11 cellular contexts compared by ENCODE assay signal in genomic region chr1:79982218-79982617, GRCh38.
DNase-seq lines count a peak whose midpoint lies in the region; ATAC-seq and TF ChIP-seq lines count a peak whose summit lies in the region.
"Had no signal": no experiment of that assay in that cellular context is flagged by ENCODE, and none has a peak within 500 bp of the region (broad histone marks: within the 10 kb centered on the region; RNA-seq: fewer than 3 reads in every experiment).

No MANE protein-coding gene starts in this region.

- no peak overlapping the region for H3K27ac Mint-ChIP-seq in naive thymus-derived CD8-positive, alpha-beta T cell

- H3K4me3 ChIP-seq in AG04449 (ENCODE audit: low read depth, low read length) (no peak overlapping the region), fibroblast of lung (replicated peaks in 1 of 4; ENCODE audit: control extremely low read depth in 1 of 4, insufficient read depth in 1 of 4, low read depth in 3 of 4, low read length in 4 of 4) (no peak overlapping the region), mucosa of descending colon (no peak overlapping the region)

- no peaks in the 10 kb centered on the region for H4K20me1 ChIP-seq in fibroblast of lung (ENCODE audit: control insufficient read depth, extremely low read depth, insufficient read depth, low read length)

- no peaks in the 10 kb centered on the region for H3K4me1 Mint-ChIP-seq in naive thymus-derived CD8-positive, alpha-beta T cell

- H3K4me2 ChIP-seq in fibroblast of lung (ENCODE audit: extremely low read depth, insufficient read depth, low read length): peak overlapping the region; percentile 61

- H3K36me3 ChIP-seq in fibroblast of lung (ENCODE audit: control insufficient read depth, insufficient read depth, low read length) (no peaks in the 10 kb centered on the region), mucosa of descending colon (ENCODE audit: low read depth) (no peaks in the 10 kb centered on the region)
- H3K36me3 ChIP-seq: BE2C had no signal

- peaks cover 0 to 25% (median 2%) of the 10 kb centered on the region in 9 donors for H3K9me3 Mint-ChIP-seq in naive thymus-derived CD8-positive, alpha-beta T cell

- POLR2A ChIA-PET in AG04449 (lab: Yijun Ruan, JAX): no interaction called here
- POLR2A ChIA-PET in naive thymus-derived CD8-positive, alpha-beta T cell (lab: Charles Lee): no interaction called here

- H3K4me1 ChIP-seq in fibroblast of lung (ENCODE audit: control insufficient read depth, extremely low read depth, insufficient read depth, low read length) (peaks cover 6% of the 10 kb centered on the region), mucosa of descending colon (ENCODE audit: low read depth) (no peaks in the 10 kb centered on the region)
- H3K4me1 ChIP-seq: BE2C had no signal

- TF ChIP-seq CTCF in AG04449 (IDR thresholded peaks at IDR 0.05; ENCODE audit: insufficient read depth, low read length, missing control alignments): no peak
- TF ChIP-seq CTCF in fibroblast of lung (conservative IDR thresholded peaks at IDR 0.05 in 1 of 2, IDR thresholded peaks at IDR 0.05 in 1 of 2; ENCODE audit: low read depth in 1 of 2, low read length in 2 of 2): peak in 1 of 2 donors; percentile 15
- no peak for TF ChIP-seq CTCF in mucosa of descending colon (IDR thresholded peaks at IDR 0.05)

- no peak for ATAC-seq in mucosa of descending colon
- no peak for ATAC-seq in naive thymus-derived CD8-positive, alpha-beta T cell

- no peaks in the 10 kb centered on the region for H3K27me3 Mint-ChIP-seq in naive thymus-derived CD8-positive, alpha-beta T cell

- peak; percentile 9 for DNase-seq in AG04449 (ENCODE audit: low read depth, low spot score)
- DNase-seq in NCI-H1105 treated with DMSO at 0.1 percent for 48 hours (lab: John Stamatoyannopoulos, UW): peak; percentile 61
- DNase-seq in fibroblast of lung (ENCODE audit: low read depth in 2 of 2): peak; percentile 88 to 99
- DNase-seq in mucosa of descending colon: peak in 2 of 3 donors; percentile 5 to 17
- no peak for DNase-seq in T-helper 2 cell
- DNase-seq in NCI-H2227 (lab: John Stamatoyannopoulos, UW; ENCODE audit: unreplicated experiment): no peak
- no peak for DNase-seq in naive thymus-derived CD8-positive, alpha-beta T cell
- DNase-seq in NCI-H146 treated with DMSO at 0.1 percent for 48 hours (lab: John Stamatoyannopoulos, UW; ENCODE audit: unreplicated experiment): no peak
- DNase-seq: BE2C; effector CD4-positive, alpha-beta T cell; NCI-H1694 had no signal

- H3K27ac ChIP-seq in fibroblast of lung (ENCODE audit: insufficient read depth, low read length): no peak overlapping the region

- H3K36me3 Mint-ChIP-seq in naive thymus-derived CD8-positive, alpha-beta T cell: no peaks in the 10 kb centered on the region

- intact Hi-C loops in mucosa of descending colon (cut with DNase I, micrococcal nuclease): no loop called here

- H3K27me3 ChIP-seq in fibroblast of lung (ENCODE audit: control insufficient read depth, insufficient read depth, low read length): no peaks in the 10 kb centered on the region
- H3K27me3 ChIP-seq: BE2C had no signal

- H3K4me3 Mint-ChIP-seq in naive thymus-derived CD8-positive, alpha-beta T cell: no peak overlapping the region

- CTCF ChIA-PET in AG04449 (lab: Yijun Ruan, JAX): no interaction called here

- H2AFZ ChIP-seq in fibroblast of lung (ENCODE audit: low read length): no peak overlapping the region

- no peaks in the 10 kb centered on the region for H3K79me2 ChIP-seq in fibroblast of lung (ENCODE audit: control insufficient read depth, insufficient read depth, low read length)

- H3K9me3 ChIP-seq in fibroblast of lung (ENCODE audit: control insufficient read depth, insufficient read depth, low read depth, low read length) (no peaks in the 10 kb centered on the region), mucosa of descending colon (no peaks in the 10 kb centered on the region)
- H3K9me3 ChIP-seq: BE2C had no signal

- no peak overlapping the region for H3K9ac ChIP-seq in fibroblast of lung (ENCODE audit: insufficient read depth, low read length)

Comparison
In these comparisons a context has a peak if more than half of its experiments do, and no peak if none do; other contexts are left out.
1. DNase-seq: peak in AG04449 (single experiment), NCI-H1105 treated with DMSO at 0.1 percent for 48 hours (single experiment), fibroblast of lung (2 of 2) and mucosa of descending colon (2 of 3); none in T-helper 2 cell (0 of 5), NCI-H2227 (single experiment), naive thymus-derived CD8-positive, alpha-beta T cell (0 of 10) and NCI-H146 treated with DMSO at 0.1 percent for 48 hours (single experiment).